13 cellular contexts compared by ENCODE assay signal in genomic region chr18:63182861-63183260, GRCh38.
DNase-seq lines count a peak whose midpoint lies in the region; ATAC-seq and TF ChIP-seq lines count a peak whose summit lies in the region.
"Had no signal": no experiment of that assay in that cellular context is flagged by ENCODE, and none has a peak within 500 bp of the region (broad histone marks: within the 10 kb centered on the region; RNA-seq: fewer than 3 reads in every experiment).

No MANE protein-coding gene starts in this region.

- no peak for TF ChIP-seq POLR2A in Peyer's patch (IDR thresholded peaks at IDR 0.05)

- peak overlapping the region; percentile 36 to 56 for H3K27ac Mint-ChIP-seq in natural killer cell treated with Interleukin-12 subunit alpha and Interleukin-12 subunit beta and Interleukin-15 and Interleukin-18, amount 100 ng/mL, for 72 hours
- H3K27ac Mint-ChIP-seq in natural killer cell: peak overlapping the region in 1 of 2 donors; percentile 62
- peak overlapping the region; percentile 87 for H3K27ac Mint-ChIP-seq in memory B cell
- H3K27ac Mint-ChIP-seq: HFFc6 had no signal

- no peaks in the 10 kb centered on the region for H3K27me3 Mint-ChIP-seq in natural killer cell treated with Interleukin-12 subunit alpha and Interleukin-12 subunit beta and Interleukin-15 and Interleukin-18, amount 100 ng/mL, for 72 hours
- H3K27me3 Mint-ChIP-seq in natural killer cell (ENCODE audit: low read depth in 2 of 2): no peaks in the 10 kb centered on the region
- H3K27me3 Mint-ChIP-seq in memory B cell: no peaks in the 10 kb centered on the region
- H3K27me3 Mint-ChIP-seq in activated T-cell treated with anti-CD3 and anti-CD28 coated beads, Interleukin-2, amount 50 U/mL, for 4 hours (ENCODE audit: low read depth): no peaks in the 10 kb centered on the region

- H3K4me1 ChIP-seq in Peyer's patch (peaks cover 8 to 58% (median 17%) of the 10 kb centered on the region in 4 donors), left lung (no peaks in the 10 kb centered on the region)

- no peaks in the 10 kb centered on the region for H3K9me3 Mint-ChIP-seq in natural killer cell treated with Interleukin-12 subunit alpha and Interleukin-12 subunit beta and Interleukin-15 and Interleukin-18, amount 100 ng/mL, for 72 hours
- no peaks in the 10 kb centered on the region for H3K9me3 Mint-ChIP-seq in natural killer cell
- no peaks in the 10 kb centered on the region for H3K9me3 Mint-ChIP-seq in memory B cell
- no peaks in the 10 kb centered on the region for H3K9me3 Mint-ChIP-seq in activated T-cell treated with anti-CD3 and anti-CD28 coated beads, Interleukin-2, amount 50 U/mL, for 4 hours
- H3K9me3 Mint-ChIP-seq: HFFc6 had no signal

- TF ChIP-seq CTCF in natural killer cell (IDR thresholded peaks at IDR 0.05) (no peak), Peyer's patch (IDR thresholded peaks at IDR 0.05) (no peak), left lung (IDR thresholded peaks at IDR 0.05) (no peak)

- H3K27ac ChIP-seq in Peyer's patch: peak overlapping the region; percentile 12 to 78 (median 58)
- no peak overlapping the region for H3K27ac ChIP-seq in left lung
- H3K27ac ChIP-seq: parathyroid adenoma had no signal

- H3K9me3 ChIP-seq in Peyer's patch (no peaks in the 10 kb centered on the region), left lung (no peaks in the 10 kb centered on the region)
- H3K9me3 ChIP-seq: MG63 had no signal

- H3K4me3 ChIP-seq in Peyer's patch (no peak overlapping the region), left lung (no peak overlapping the region)
- H3K4me3 ChIP-seq: MG63 had no signal

- peak overlapping the region; percentile 30 for H3K4me3 Mint-ChIP-seq in natural killer cell treated with Interleukin-12 subunit alpha and Interleukin-12 subunit beta and Interleukin-15 and Interleukin-18, amount 100 ng/mL, for 72 hours
- H3K4me3 Mint-ChIP-seq in natural killer cell (no peak overlapping the region), memory B cell (peak overlapping the region; percentile 76)
- H3K4me3 Mint-ChIP-seq in activated T-cell treated with anti-CD3 and anti-CD28 coated beads, Interleukin-2, amount 50 U/mL, for 4 hours: no peak overlapping the region
- H3K4me3 Mint-ChIP-seq: HFFc6 had no signal

- H3K27me3 ChIP-seq in Peyer's patch: no peaks in the 10 kb centered on the region
- no peaks in the 10 kb centered on the region for H3K27me3 ChIP-seq in left lung
- H3K27me3 ChIP-seq: MG63 had no signal

- H3K36me3 ChIP-seq in Peyer's patch (no peaks in the 10 kb centered on the region), left lung (no peaks in the 10 kb centered on the region)
- H3K36me3 ChIP-seq: MG63 had no signal

- no peak for ATAC-seq in natural killer cell treated with Interleukin-12 subunit alpha and Interleukin-12 subunit beta and Interleukin-15 and Interleukin-18, amount 100 ng/mL, for 72 hours
- ATAC-seq in natural killer cell (no peak), memory B cell (ENCODE audit: low read depth) (peak; percentile 30), HG03135 (IDR thresholded peaks at IDR 0.05; ENCODE audit: unreplicated experiment) (no peak), left lung (no peak)
- no peak for ATAC-seq in activated T-cell treated with anti-CD3 and anti-CD28 coated beads, Interleukin-2, amount 50 U/mL, for 4 hours

- DNase-seq in natural killer cell treated with Interleukin-12 subunit alpha and Interleukin-12 subunit beta and Interleukin-15 and Interleukin-18, amount 100 ng/mL, for 72 hours (ENCODE audit: low spot score): no peak
- DNase-seq in natural killer cell: no peak
- peak in 2 of 3 donors; percentile 40 to 59 for DNase-seq in Peyer's patch
- no peak for DNase-seq in memory B cell (ENCODE audit: low spot score in 2 of 2)
- DNase-seq in NCI-H187 treated with DMSO at 0.1 percent for 48 hours (lab: John Stamatoyannopoulos, UW): no peak
- no peak for DNase-seq in left lung
- no peak for DNase-seq in activated T-cell treated with anti-CD3 and anti-CD28 coated beads, Interleukin-2, amount 50 U/mL, for 4 hours
- DNase-seq: HFFc6; mesenchymal stem cell; MG63; stimulated activated CD4-positive, alpha-beta T cell treated with anti-CD3 and anti-CD28 coated beads, Interleukin-15, amount 100 ng/mL, for 24 hours had no signal

- peaks cover 50 to 66% of the 10 kb centered on the region in 2 donors for H3K4me1 Mint-ChIP-seq in natural killer cell treated with Interleukin-12 subunit alpha and Interleukin-12 subunit beta and Interleukin-15 and Interleukin-18, amount 100 ng/mL, for 72 hours (ENCODE audit: low read depth in 2 of 2)
- H3K4me1 Mint-ChIP-seq in natural killer cell (peaks cover 44 to 48% of the 10 kb centered on the region in 2 donors), memory B cell (peaks cover 85% of the 10 kb centered on the region)
- peaks cover 85% of the 10 kb centered on the region for H3K4me1 Mint-ChIP-seq in activated T-cell treated with anti-CD3 and anti-CD28 coated beads, Interleukin-2, amount 50 U/mL, for 4 hours (ENCODE audit: low read depth)

- intact Hi-C loops in natural killer cell (cut with micrococcal nuclease): loop anchor here (10.0 kb wide), 1 partner anchor 52 kb away; no protein-coding TSS in a partner anchor
- intact Hi-C loops in left lung (cut with DNase I): no loop called here

- peaks cover 4% of the 10 kb centered on the region for H3K36me3 Mint-ChIP-seq in natural killer cell treated with Interleukin-12 subunit alpha and Interleukin-12 subunit beta and Interleukin-15 and Interleukin-18, amount 100 ng/mL, for 72 hours
- H3K36me3 Mint-ChIP-seq in natural killer cell (no peaks in the 10 kb centered on the region), memory B cell (peaks cover 1% of the 10 kb centered on the region)
- H3K36me3 Mint-ChIP-seq in activated T-cell treated with anti-CD3 and anti-CD28 coated beads, Interleukin-2, amount 50 U/mL, for 4 hours (ENCODE audit: insufficient read depth): peaks cover 23% of the 10 kb centered on the region

Comparison
In these comparisons a context has a peak if more than half of its experiments do, and no peak if none do; other contexts are left out.
1. H3K4me3 Mint-ChIP-seq: peak in natural killer cell treated with Interleukin-12 subunit alpha and Interleukin-12 subunit beta and Interleukin-15 and Interleukin-18, amount 100 ng/mL, for 72 hours (single experiment) and memory B cell (single experiment); none in natural killer cell (single experiment) and activated T-cell treated with anti-CD3 and anti-CD28 coated beads, Interleukin-2, amount 50 U/mL, for 4 hours (single experiment).
2. DNase-seq: peak in Peyer's patch (2 of 3); none in natural killer cell treated with Interleukin-12 subunit alpha and Interleukin-12 subunit beta and Interleukin-15 and Interleukin-18, amount 100 ng/mL, for 72 hours (single experiment), natural killer cell (single experiment), memory B cell (0 of 2), NCI-H187 treated with DMSO at 0.1 percent for 48 hours (single experiment), left lung (0 of 2) and activated T-cell treated with anti-CD3 and anti-CD28 coated beads, Interleukin-2, amount 50 U/mL, for 4 hours (single experiment).
3. H3K27ac ChIP-seq: peak in Peyer's patch (4 of 4); none in left lung (0 of 2).